ENCODE assay signal across 8 cellular contexts in the genomic region with DNA sequence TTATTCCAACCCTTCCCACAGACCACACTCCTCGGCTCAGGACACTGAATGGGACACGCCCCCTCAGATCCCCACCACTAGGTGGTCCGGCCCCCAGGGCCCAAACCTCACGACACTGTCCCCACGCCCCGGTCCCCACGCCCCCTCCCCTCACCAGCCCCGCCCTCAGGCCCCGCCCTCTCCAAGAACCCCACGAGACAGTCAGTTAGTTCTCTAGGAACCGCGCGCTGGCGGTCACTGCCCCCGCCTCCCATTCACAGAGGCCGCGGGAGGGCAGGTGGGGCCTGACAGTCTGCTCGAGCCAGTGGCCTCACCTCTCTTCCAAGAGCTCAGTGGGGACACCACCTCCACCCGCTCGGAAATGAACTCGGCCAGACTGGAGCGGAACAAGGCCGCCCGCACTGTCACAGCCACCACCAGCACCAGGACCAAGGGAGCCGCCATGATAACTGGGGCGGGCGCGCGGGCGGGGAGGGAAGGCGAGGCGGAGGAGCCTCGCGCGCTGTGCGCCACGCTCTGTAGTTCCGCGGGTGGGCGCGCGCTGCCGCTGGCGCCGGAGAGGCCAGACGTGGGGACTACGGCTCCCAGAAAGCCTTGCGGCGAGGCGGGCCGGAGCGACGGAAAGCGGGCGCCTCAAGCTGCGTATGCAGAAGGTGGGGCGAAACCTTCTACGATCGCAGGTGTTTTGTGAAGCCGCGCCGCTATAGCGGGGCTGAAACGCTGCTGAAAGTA. TPM values are rescaled to one million over a fixed set of nuclear protein-coding genes. Genes with fewer than 3 reads are reported as not detected.
DNase-seq lines count a peak whose midpoint lies in the region; ATAC-seq and TF ChIP-seq lines count a peak whose summit lies in the region.

A gene with protein sequence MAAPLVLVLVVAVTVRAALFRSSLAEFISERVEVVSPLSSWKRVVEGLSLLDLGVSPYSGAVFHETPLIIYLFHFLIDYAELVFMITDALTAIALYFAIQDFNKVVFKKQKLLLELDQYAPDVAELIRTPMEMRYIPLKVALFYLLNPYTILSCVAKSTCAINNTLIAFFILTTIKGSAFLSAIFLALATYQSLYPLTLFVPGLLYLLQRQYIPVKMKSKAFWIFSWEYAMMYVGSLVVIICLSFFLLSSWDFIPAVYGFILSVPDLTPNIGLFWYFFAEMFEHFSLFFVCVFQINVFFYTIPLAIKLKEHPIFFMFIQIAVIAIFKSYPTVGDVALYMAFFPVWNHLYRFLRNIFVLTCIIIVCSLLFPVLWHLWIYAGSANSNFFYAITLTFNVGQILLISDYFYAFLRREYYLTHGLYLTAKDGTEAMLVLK (minus strand): TSS at position 451 of the 732 bp plus-strand sequence. CDS start 7 bp downstream, at position 444.

- in situ Hi-C loops in GM13977 (cut with MboI; ENCODE audit: low pct_unique_long_range_greater_than_20kb, low sequenced_read_pairs, unreplicated experiment): no loop called here

- peaks cover 12% of the 10 kb centered on the region for H3K4me1 ChIP-seq in psoas muscle
- no peaks in the 10 kb centered on the region for H3K4me1 ChIP-seq in uterus

- DNase-seq in GM13977 (ENCODE audit: low spot score): peak; percentile 94
- DNase-seq in NCI-H1694 (lab: John Stamatoyannopoulos, UW): peak; percentile 79
- DNase-seq in amygdala (lab: John Stamatoyannopoulos, UW): peak; percentile 39 to 98 (median 92)
- DNase-seq in left ventricle myocardium superior: peak; percentile 98
- peak; percentile 96 to 97 for DNase-seq in psoas muscle
- peak; percentile 91 to 94 for DNase-seq in uterus

- peak within 1 kb of the TSS; percentile 83 for H3K4me3 ChIP-seq in psoas muscle
- peak within 1 kb of the TSS; percentile 87 to 95 for H3K4me3 ChIP-seq in uterus

- peak within 1 kb of the TSS; percentile 96 for H3K4me3 Mint-ChIP-seq in T-helper 1 cell treated with Interleukin-12 subunit alpha and Interleukin-12 subunit beta and Interleukin-4 antibody, amounts not matched to agents 30 μg/mL and 1 μg/mL, for 36 hours

- no peaks in the 10 kb centered on the region for H3K9me3 Mint-ChIP-seq in T-helper 1 cell treated with Interleukin-12 subunit alpha and Interleukin-12 subunit beta and Interleukin-4 antibody, amounts not matched to agents 30 μg/mL and 1 μg/mL, for 36 hours

- intact Hi-C loops in left ventricle myocardium superior (cut with micrococcal nuclease) (no loop called here), psoas muscle (cut with DNase I) (no loop called here), uterus (cut with DNase I; ENCODE audit: low total_unique reads) (no loop called here)

- peak; percentile 26 to 56 for TF ChIP-seq POLR2A in uterus (IDR thresholded peaks at IDR 0.05)

- no peaks in the 10 kb centered on the region for H3K27me3 ChIP-seq in psoas muscle (ENCODE audit: insufficient read depth in 3 of 3, low read length in 2 of 3)
- H3K27me3 ChIP-seq in uterus: no peaks in the 10 kb centered on the region

- ATAC-seq in HG02884 (IDR thresholded peaks at IDR 0.05; ENCODE audit: unreplicated experiment) (peak; percentile 91), left ventricle myocardium superior (peak; percentile 99), psoas muscle (peak; percentile 99 to 100 (median 100))

- peak within 1 kb of the TSS; percentile 95 for H3K27ac Mint-ChIP-seq in T-helper 1 cell treated with Interleukin-12 subunit alpha and Interleukin-12 subunit beta and Interleukin-4 antibody, amounts not matched to agents 30 μg/mL and 1 μg/mL, for 36 hours

- H3K9me3 ChIP-seq in psoas muscle: no peaks in the 10 kb centered on the region
- no peaks in the 10 kb centered on the region for H3K9me3 ChIP-seq in uterus

- peaks cover 20% of the 10 kb centered on the region for H3K4me1 Mint-ChIP-seq in T-helper 1 cell treated with Interleukin-12 subunit alpha and Interleukin-12 subunit beta and Interleukin-4 antibody, amounts not matched to agents 30 μg/mL and 1 μg/mL, for 36 hours (ENCODE audit: low read depth)

- H3K36me3 Mint-ChIP-seq in T-helper 1 cell treated with Interleukin-12 subunit alpha and Interleukin-12 subunit beta and Interleukin-4 antibody, amounts not matched to agents 30 μg/mL and 1 μg/mL, for 36 hours (ENCODE audit: low read depth): peaks cover 2% of the 10 kb centered on the region

- no peak for TF ChIP-seq CTCF in GM13977 (IDR thresholded peaks at IDR 0.05; ENCODE audit: extremely low read depth, insufficient read depth, missing control alignments)
- peak; percentile 22 for TF ChIP-seq CTCF in psoas muscle (IDR thresholded peaks at IDR 0.05)
- peak; percentile 18 to 56 (median 47) for TF ChIP-seq CTCF in uterus (IDR thresholded peaks at IDR 0.05)

- H3K36me3 ChIP-seq in psoas muscle (ENCODE audit: insufficient read depth in 1 of 2, low read depth in 1 of 2) (no peaks in the 10 kb centered on the region), uterus (no peaks in the 10 kb centered on the region)

- H3K27ac ChIP-seq in psoas muscle (peak within 1 kb of the TSS; percentile 81), uterus (peak within 1 kb of the TSS; percentile 76 to 81)

- H3K27me3 Mint-ChIP-seq in T-helper 1 cell treated with Interleukin-12 subunit alpha and Interleukin-12 subunit beta and Interleukin-4 antibody, amounts not matched to agents 30 μg/mL and 1 μg/mL, for 36 hours (ENCODE audit: low read depth): no peaks in the 10 kb centered on the region

- WGBS in psoas muscle, 3 donors: 0 to 1% (median 1%) methylated on average over 57 to 64 of the region's 64 CpGs

RNA-seq across cellular contexts. Expression of the gene that starts here (rescaled TPM):
- total RNA-seq in left ventricle myocardium superior (14.5 TPM), psoas muscle (10 to 100 TPM in 3 of 4 donors, 1 to 10 TPM in 1; 9.5 to 15.0 (median 10.6) TPM), uterus (10 to 100 TPM in 2 of 4 donors, 1 to 10 TPM in 2; 9.5 to 17.5 (median 12.5) TPM)
- polyA plus RNA-seq in psoas muscle: 10 to 100 TPM; 16.4 to 34.2 (median 17.1) TPM

Comparison
In these comparisons a context has a peak if more than half of its experiments do, and no peak if none do; other contexts are left out.
1. Peak in every context shown above with its lines: DNase-seq, ATAC-seq, H3K4me3 ChIP-seq and H3K27ac ChIP-seq.